2 cellular contexts compared by ENCODE assay signal in genomic region chr6:105272783-105273182, GRCh38.
A peak's percentile ranks its signal among the peaks of the same experiment; 100 is the strongest.
TF ChIP-seq lines count a peak whose summit lies in the region.

No MANE protein-coding gene starts in this region.

TF ChIP-seq in A549, 52 proteins besides CTCF, POLR2A, EP300 and RAD21 (continued from another document):
- no peak for TF ChIP-seq HMGXB4 (CRISPR knock-in tag; IDR thresholded peaks at IDR 0.05; ENCODE audit: borderline replicate concordance)

TF ChIP-seq in K562, 482 proteins besides CTCF, POLR2A, EP300 and RAD21 (continued from another document):
- TF ChIP-seq USF2 (CRISPR knock-in tag; IDR thresholded peaks at IDR 0.05) (peak; percentile 74), CBFA2T3 (IDR thresholded peaks at IDR 0.05) (peak; percentile 49), VEZF1 (CRISPR knock-in tag; IDR thresholded peaks at IDR 0.05) (0 out of 2 replicates have a peak, but pooled peaks have one; percentile 18), RAD51 (IDR thresholded peaks at IDR 0.05; ENCODE audit: borderline replicate concordance, low read depth) (peak; percentile 52; the same call in 1 of the 2 replicates), NR2C2 (CRISPR knock-in tag; IDR thresholded peaks at IDR 0.05) (no peak), NR2C2 (tag; IDR thresholded peaks at IDR 0.05) (peak; percentile 47; the same call in 1 of the 2 replicates)
